In the genomic region with DNA sequence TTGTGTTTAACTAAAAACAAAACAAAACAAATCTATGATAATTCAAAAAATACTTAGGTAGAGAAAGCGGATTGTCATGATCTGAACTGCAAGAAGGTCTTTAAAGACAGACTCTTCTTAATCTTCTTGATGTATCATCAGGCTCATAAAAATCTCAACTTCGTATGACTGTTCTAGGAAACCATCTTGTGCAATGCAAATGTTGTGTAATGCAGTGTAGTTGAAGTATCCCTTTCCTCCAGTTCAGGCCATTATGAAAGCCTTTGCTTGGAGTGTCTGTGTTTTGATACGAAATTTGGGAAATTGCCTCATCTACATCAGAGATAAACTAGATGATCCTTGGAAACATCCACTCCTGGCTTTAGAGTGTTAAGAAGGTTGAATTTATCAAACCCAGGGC, we compare ENCODE assay signal across 14 cellular contexts. TPM values are rescaled to one million over a fixed set of nuclear protein-coding genes. Genes with fewer than 3 reads are reported as not detected.
DNase-seq lines count a peak whose midpoint lies in the region; ATAC-seq and TF ChIP-seq lines count a peak whose summit lies in the region.
"Had no signal": no experiment of that assay in that cellular context is flagged by ENCODE, and none has a peak within 500 bp of the region (broad histone marks: within the 10 kb centered on the region; RNA-seq: fewer than 3 reads in every experiment).

No MANE protein-coding gene starts in this region.

- ATAC-seq in omental fat pad (ENCODE audit: low FRiP score) = peak; percentile 85
- ATAC-seq: activated CD4-positive, CD25-positive, alpha-beta regulatory T cell treated with anti-CD3 and anti-CD28 coated beads, Interleukin-2, amount 50 U/mL, for 24 hours; gastroesophageal sphincter had no signal

- WGBS in mammary epithelial cell (ENCODE audit: low coverage, missing lambda C conversion rate) = 80% methylated on average over 3 of the region's 3 CpGs
- 80% methylated on average over 3 of the region's 3 CpGs for WGBS in prostate gland

- H3K4me2 ChIP-seq in mammary epithelial cell (ENCODE audit: insufficient read depth, low read depth, low read length) = no peak overlapping the region

- H3K79me2 ChIP-seq in mammary epithelial cell (ENCODE audit: insufficient read depth, low read length) = no peaks in the 10 kb centered on the region

- no peaks in the 10 kb centered on the region for H4K20me1 ChIP-seq in mammary epithelial cell (ENCODE audit: insufficient read depth, low read length)

- DNase-seq in EH (ENCODE audit: low read depth) (peak; percentile 84), MV-4-11 (lab: John Stamatoyannopoulos, UW) (peak; percentile 88), mammary epithelial cell (peak; percentile 69), omental fat pad (ENCODE audit: low spot score) (no peak), prostate gland (ENCODE audit: low spot score) (no peak), cortex of kidney (lab: John Stamatoyannopoulos, UW) (no peak), medulla oblongata (ENCODE audit: extremely low spot score) (no peak), kidney glomerular epithelial cell (lab: John Stamatoyannopoulos, UW) (no peak)
- DNase-seq: BE2C; colonic mucosa; DMS79 treated with DMSO at 0.1 percent for 48 hours; stimulated activated CD4-positive, alpha-beta T cell treated with anti-CD3 and anti-CD28 coated beads, Interleukin-2, amount 100 ng/mL, for 24 hours had no signal

- TF ChIP-seq POLR2A in prostate gland (IDR thresholded peaks at IDR 0.05) = no peak

- H3K27ac ChIP-seq in mammary epithelial cell (ENCODE audit: insufficient read depth, low read depth, low read length) (no peak overlapping the region), prostate gland (no peak overlapping the region)
- H3K27ac ChIP-seq: colonic mucosa, gastroesophageal sphincter had no signal

- H3K27me3 ChIP-seq in mammary epithelial cell (ENCODE audit: insufficient read depth, low read length) (no peaks in the 10 kb centered on the region), prostate gland (replicated peaks; ENCODE audit: insufficient read depth) (no peaks in the 10 kb centered on the region)
- H3K27me3 ChIP-seq: BE2C, colonic mucosa, gastroesophageal sphincter had no signal

- no peak overlapping the region for H2AFZ ChIP-seq in mammary epithelial cell (ENCODE audit: low read depth, low read length)

- H3K36me3 ChIP-seq in mammary epithelial cell (ENCODE audit: insufficient read depth, low read length) = no peaks in the 10 kb centered on the region
- no peaks in the 10 kb centered on the region for H3K36me3 ChIP-seq in prostate gland
- H3K36me3 ChIP-seq: BE2C, colonic mucosa, gastroesophageal sphincter had no signal

- BruUV-seq in mammary epithelial cell (replicated peaks; lab: Mats Ljungman, UMichigan) = no TSS peak

- TF ChIP-seq CTCF in mammary epithelial cell (conservative IDR thresholded peaks at IDR 0.05 in 1 of 2, IDR thresholded peaks at IDR 0.05 in 1 of 2; ENCODE audit: extremely low read depth in 1 of 2, insufficient read depth in 1 of 2, low read depth in 1 of 2, low read length in 2 of 2) (no peak), omental fat pad (IDR thresholded peaks at IDR 0.05) (no peak), prostate gland (IDR thresholded peaks at IDR 0.05) (no peak)

- CTCF ChIA-PET in mammary epithelial cell (lab: Charles Lee; ENCODE audit: low non-redundant PET) = no interaction called here

- H3K4me3 ChIP-seq in mammary epithelial cell (replicated peaks in 1 of 3; ENCODE audit: insufficient read depth in 1 of 3, low read depth in 2 of 3, low read length in 3 of 3) (no peak overlapping the region), prostate gland (no peak overlapping the region)
- H3K4me3 ChIP-seq: colonic mucosa, gastroesophageal sphincter had no signal

- intact Hi-C loops in mammary epithelial cell (cut with micrococcal nuclease) (no loop called here), prostate gland (cut with DNase I) (no loop called here)

- dilution Hi-C loops in mammary epithelial cell (cut with HindIII; ENCODE audit: low sequenced_read_pairs) = no loop called here

- in situ Hi-C loops in mammary epithelial cell (cut with MboI; ENCODE audit: low sequenced_read_pairs in 2 of 2) = loop anchor here (25.0 kb wide), 3 partner anchors 153 to 928 kb away; no protein-coding TSS in a partner anchor

- H3K4me1 ChIP-seq in mammary epithelial cell (ENCODE audit: insufficient read depth, low read length) (no peaks in the 10 kb centered on the region), prostate gland (replicated peaks) (no peaks in the 10 kb centered on the region)
- H3K4me1 ChIP-seq: BE2C, colonic mucosa had no signal

- H3K9ac ChIP-seq in mammary epithelial cell (ENCODE audit: insufficient read depth, low read length) = no peak overlapping the region

- H3K9me3 ChIP-seq in mammary epithelial cell (replicated peaks; ENCODE audit: insufficient read depth, low read length) (no peaks in the 10 kb centered on the region), prostate gland (no peaks in the 10 kb centered on the region)
- H3K9me3 ChIP-seq: BE2C, colonic mucosa, gastroesophageal sphincter had no signal

RNA-seq across cellular contexts. Expression of a gene that starts 30.9 kb away (rescaled TPM):
- total RNA-seq in mammary epithelial cell = 10 to 100 TPM in 1 of 2 donors, 1 to 10 TPM in 1; 4.8 to 49.3 TPM
- polyA plus RNA-seq in mammary epithelial cell = 38.7 TPM
- polyA minus RNA-seq in mammary epithelial cell = 9.9 TPM
- total RNA-seq in omental fat pad = 1 to 10 TPM; 1.9 to 9.1 (median 5.0) TPM
- total RNA-seq in prostate gland = 1 to 10 TPM; 5.3 to 5.7 TPM

Comparison
In these comparisons a context has a peak if more than half of its experiments do, and no peak if none do; other contexts are left out.
1. DNase-seq: peak in EH (single experiment), MV-4-11 (single experiment) and mammary epithelial cell (single experiment); none in omental fat pad (single experiment), prostate gland (single experiment), cortex of kidney (single experiment), medulla oblongata (single experiment) and kidney glomerular epithelial cell (single experiment).